In genomic region chr12:117155278-117156060, GRCh38 we compare ENCODE assay signal across 8 cellular contexts.
DNase-seq lines count a peak whose midpoint lies in the region; ATAC-seq and TF ChIP-seq lines count a peak whose summit lies in the region.

No MANE protein-coding gene starts in this region.

- H2AFZ ChIP-seq in SU-DHL-6 (ENCODE audit: low read depth, low read length, severe bottlenecking), result no peak overlapping the region

- H3K4me2 ChIP-seq in SU-DHL-6 (ENCODE audit: low read depth, low read length, poor library complexity, severe bottlenecking), result no peak overlapping the region

- ATAC-seq in GM21381 (IDR thresholded peaks at IDR 0.05; ENCODE audit: unreplicated experiment), result peak; percentile 48
- ATAC-seq in activated naive CD8-positive, alpha-beta T cell treated with anti-CD3 and anti-CD28 coated beads, Interleukin-2, amount 50 U/mL, for 24 hours, result peak; percentile 87

- H3K4me3 ChIP-seq in SU-DHL-6 (ENCODE audit: insufficient read depth, low read length, poor library complexity, severe bottlenecking), result no peak overlapping the region
- peak overlapping the region; percentile 30 for H3K4me3 ChIP-seq in iPS-15b (ENCODE audit: low read depth, low read length)

- H3K9ac ChIP-seq in SU-DHL-6 (ENCODE audit: low read length), result no peak overlapping the region
- no peak overlapping the region for H3K9ac ChIP-seq in iPS-15b (ENCODE audit: low read depth, low read length)

- TF ChIP-seq CTCF in LNCAP (IDR thresholded peaks at IDR 0.05) (peak; percentile 99), SU-DHL-6 (IDR thresholded peaks at IDR 0.05; ENCODE audit: insufficient read depth, low read length, poor library complexity, severe bottlenecking) (peak; percentile 92)

- H3K27me3 Mint-ChIP-seq in activated naive CD8-positive, alpha-beta T cell treated with anti-CD3 and anti-CD28 coated beads, Interleukin-2, amount 50 U/mL, for 24 hours, result no peaks in the 10 kb centered on the region

- peaks cover 13% of the 10 kb centered on the region for H3K36me3 ChIP-seq in SU-DHL-6 (ENCODE audit: low read length)
- peaks cover 40% of the 10 kb centered on the region for H3K36me3 ChIP-seq in iPS-15b (ENCODE audit: control insufficient read depth, insufficient read depth, low read length)

- H3K27me3 ChIP-seq in SU-DHL-6 (ENCODE audit: low read length) (no peaks in the 10 kb centered on the region), iPS-15b (ENCODE audit: control insufficient read depth, insufficient read depth, low read length) (no peaks in the 10 kb centered on the region)

- H3K9me3 ChIP-seq in SU-DHL-6 (ENCODE audit: insufficient read depth, low read length), result no peaks in the 10 kb centered on the region
- H3K9me3 ChIP-seq in iPS-15b (ENCODE audit: control insufficient read depth, insufficient read depth, low read length), result no peaks in the 10 kb centered on the region

- DNase-seq in COLO829 (ENCODE audit: low spot score) (peak; percentile 25), GDM1 (lab: John Stamatoyannopoulos, UW) (no peak)
- DNase-seq in activated naive CD8-positive, alpha-beta T cell treated with anti-CD3 and anti-CD28 coated beads, Interleukin-2, amount 50 U/mL, for 24 hours, result peak; percentile 82
- DNase-seq in stimulated activated CD4-positive, alpha-beta T cell treated with anti-CD3 and anti-CD28 coated beads, Interleukin-1b, Interleukin-23, amount 100 ng/mL, for 4 hours (ENCODE audit: low read depth in 2 of 2), result peak; percentile 50 to 65

- no peak overlapping the region for H3K27ac ChIP-seq in SU-DHL-6 (ENCODE audit: low read depth, low read length)

- H3K4me1 Mint-ChIP-seq in activated naive CD8-positive, alpha-beta T cell treated with anti-CD3 and anti-CD28 coated beads, Interleukin-2, amount 50 U/mL, for 24 hours, result peaks cover 27% of the 10 kb centered on the region

- H3K27ac Mint-ChIP-seq in activated naive CD8-positive, alpha-beta T cell treated with anti-CD3 and anti-CD28 coated beads, Interleukin-2, amount 50 U/mL, for 24 hours, result no peak overlapping the region

- H3F3A ChIP-seq in SU-DHL-6 (ENCODE audit: insufficient read depth), result no peaks in the 10 kb centered on the region

- no peaks in the 10 kb centered on the region for H3K9me2 ChIP-seq in SU-DHL-6 (replicated peaks; ENCODE audit: insufficient read depth, low read length)

- H3K4me3 Mint-ChIP-seq in activated naive CD8-positive, alpha-beta T cell treated with anti-CD3 and anti-CD28 coated beads, Interleukin-2, amount 50 U/mL, for 24 hours, result no peak overlapping the region

- H3K9me3 Mint-ChIP-seq in activated naive CD8-positive, alpha-beta T cell treated with anti-CD3 and anti-CD28 coated beads, Interleukin-2, amount 50 U/mL, for 24 hours, result no peaks in the 10 kb centered on the region

- no peaks in the 10 kb centered on the region for H3K79me2 ChIP-seq in SU-DHL-6 (ENCODE audit: insufficient read depth, low read length)

- peaks cover 2% of the 10 kb centered on the region for H3K4me1 ChIP-seq in iPS-15b (ENCODE audit: control insufficient read depth, insufficient read depth, low read length)

- peaks cover 69% of the 10 kb centered on the region for H3K36me3 Mint-ChIP-seq in activated naive CD8-positive, alpha-beta T cell treated with anti-CD3 and anti-CD28 coated beads, Interleukin-2, amount 50 U/mL, for 24 hours (ENCODE audit: low read depth)

- H4K20me1 ChIP-seq in SU-DHL-6 (ENCODE audit: low read depth, low read length), result no peaks in the 10 kb centered on the region
